In genomic region chr3:168093229-168093628, GRCh38 we compare ENCODE assay signal across 10 cellular contexts. TPM values are rescaled to one million over a fixed set of nuclear protein-coding genes. Genes with fewer than 3 reads are reported as not detected.
DNase-seq lines count a peak whose midpoint lies in the region; ATAC-seq and TF ChIP-seq lines count a peak whose summit lies in the region.
"Had no signal": no experiment of that assay in that cellular context is flagged by ENCODE, and none has a peak within 500 bp of the region (broad histone marks: within the 10 kb centered on the region; RNA-seq: fewer than 3 reads in every experiment).

No MANE protein-coding gene starts in this region.

- no peak for ATAC-seq in mucosa of descending colon

- no TSS peak for BruUV-seq in Calu3 (replicated peaks; lab: Mats Ljungman, UMichigan)

- H3K9me3 ChIP-seq in OCI-LY1 (ENCODE audit: low read length) (no peaks in the 10 kb centered on the region), mucosa of descending colon (no peaks in the 10 kb centered on the region)

- peak overlapping the region; percentile 69 for H3K4me2 ChIP-seq in OCI-LY1 (ENCODE audit: low read length)

- H3K4me3 Mint-ChIP-seq in Calu3 (ENCODE audit: low read depth, unreplicated experiment) (peak overlapping the region; percentile 99), osteocyte (ENCODE audit: unreplicated experiment) (peak overlapping the region; percentile 91)

- H2AFZ ChIP-seq in OCI-LY1 (ENCODE audit: low read length): no peak overlapping the region

- H3K27me3 ChIP-seq in OCI-LY1 (ENCODE audit: insufficient read depth, low read length): no peaks in the 10 kb centered on the region

- H3K27ac Mint-ChIP-seq in Calu3 (ENCODE audit: unreplicated experiment) (peak overlapping the region; percentile 51), osteocyte (ENCODE audit: unreplicated experiment) (peak overlapping the region; percentile 67)

- intact Hi-C loops in Calu3 (cut with micrococcal nuclease; ENCODE audit: unreplicated experiment): loop anchor here (2.0 to 10.0 kb wide), 2 partner anchors 30 to 358 kb away; partner anchors contain the start of genes PDCD10 and SERPINI1
- intact Hi-C loops in mucosa of descending colon (cut with DNase I, micrococcal nuclease): loop anchor here in 1 of 2 donors (5.0 kb wide), 1 partner anchor 46 kb away; no protein-coding TSS in a partner anchor

- peak overlapping the region; percentile 71 for H3K27ac ChIP-seq in OCI-LY1 (ENCODE audit: low read depth, low read length, poor library complexity, severe bottlenecking)

- H3F3A ChIP-seq in OCI-LY1 (ENCODE audit: insufficient read depth, low read length): peaks cover 10% of the 10 kb centered on the region; the same call in 1 of the 2 replicates

- H3K36me3 Mint-ChIP-seq in Calu3 (ENCODE audit: insufficient read depth, unreplicated experiment): peaks cover 40% of the 10 kb centered on the region
- no peaks in the 10 kb centered on the region for H3K36me3 Mint-ChIP-seq in osteocyte (ENCODE audit: unreplicated experiment)

- H3K4me3 ChIP-seq in OCI-LY1 (ENCODE audit: low read depth, low read length, poor library complexity, severe bottlenecking) (peak overlapping the region; percentile 72), epithelial cell of esophagus (ENCODE audit: low read length) (peak overlapping the region; percentile 79), mucosa of descending colon (no peak overlapping the region)

- peak overlapping the region; percentile 74 for H3K9ac ChIP-seq in OCI-LY1 (ENCODE audit: low read length)

- H3K4me1 ChIP-seq in OCI-LY1 (ENCODE audit: insufficient read depth, low read length, severe bottlenecking): peaks cover 70% of the 10 kb centered on the region
- peaks cover 50% of the 10 kb centered on the region for H3K4me1 ChIP-seq in mucosa of descending colon (ENCODE audit: low read depth)

- CTCF ChIA-PET in Calu3 (lab: Charles Lee): interaction anchor here (1.5 to 1.6 kb wide), 2 partner anchors 28 to 31 kb away, joined by 3 to 5 read pairs; no protein-coding TSS in a partner anchor

- no peak for DNase-seq in Calu3
- DNase-seq in epithelial cell of esophagus (ENCODE audit: low read depth): no peak
- DNase-seq in osteocyte (ENCODE audit: extremely low spot score, unreplicated experiment): no peak
- DNase-seq in NOMO-1 treated with DMSO at 0.1 percent for 48 hours (lab: John Stamatoyannopoulos, UW; ENCODE audit: unreplicated experiment): no peak
- DNase-seq in COLO829 (ENCODE audit: low spot score): no peak
- DNase-seq in mucosa of descending colon: no peak
- DNase-seq in COLO668 (lab: John Stamatoyannopoulos, UW; ENCODE audit: unreplicated experiment): no peak
- DNase-seq: activated naive CD4-positive, alpha-beta T cell; SIG-M5 had no signal

- H3K4me1 Mint-ChIP-seq in Calu3 (ENCODE audit: low read depth, unreplicated experiment) (peaks cover 57% of the 10 kb centered on the region), osteocyte (ENCODE audit: unreplicated experiment) (peaks cover 43% of the 10 kb centered on the region)

- peaks cover 55% of the 10 kb centered on the region for H3K79me2 ChIP-seq in OCI-LY1 (ENCODE audit: insufficient read depth, low read length)

- H3K9me2 ChIP-seq in OCI-LY1 (ENCODE audit: low read depth, low read length): no peaks in the 10 kb centered on the region

- H3K27me3 Mint-ChIP-seq in Calu3 (ENCODE audit: unreplicated experiment): no peaks in the 10 kb centered on the region
- H3K27me3 Mint-ChIP-seq in osteocyte (ENCODE audit: unreplicated experiment): no peaks in the 10 kb centered on the region

- TF ChIP-seq CTCF in Calu3 (IDR thresholded peaks at IDR 0.05; ENCODE audit: unreplicated experiment) (no peak), OCI-LY1 (IDR thresholded peaks at IDR 0.05; ENCODE audit: low read length) (no peak), epithelial cell of esophagus (IDR thresholded peaks at IDR 0.05; ENCODE audit: insufficient read depth, low read depth, low read length, missing control alignments) (no peak), osteocyte (IDR thresholded peaks at IDR 0.05) (no peak), mucosa of descending colon (IDR thresholded peaks at IDR 0.05) (no peak)

- H3K36me3 ChIP-seq in OCI-LY1 (ENCODE audit: insufficient read depth, low read length): no peaks in the 10 kb centered on the region
- no peaks in the 10 kb centered on the region for H3K36me3 ChIP-seq in mucosa of descending colon (ENCODE audit: low read depth)

- H4K20me1 ChIP-seq in OCI-LY1 (ENCODE audit: insufficient read depth, low read length): no peaks in the 10 kb centered on the region

- H3K9me3 Mint-ChIP-seq in Calu3 (ENCODE audit: low read depth, unreplicated experiment): no peaks in the 10 kb centered on the region
- no peaks in the 10 kb centered on the region for H3K9me3 Mint-ChIP-seq in osteocyte (ENCODE audit: unreplicated experiment)

RNA-seq across cellular contexts. Expression of gene GOLIM4, which starts 2.5 kb away (rescaled TPM):
- total RNA-seq in Calu3 (2022): 46.5 and 53.8 TPM in 2 replicates
- 39.7 and 40.5 TPM in 2 replicates for total RNA-seq in osteocyte
- total RNA-seq in mucosa of descending colon: 100 to 1,000 TPM in 1 of 3 donors, 10 to 100 TPM in 2; 60.8 to 102 (median 80.4) TPM
